1 cellular context compared by ENCODE assay signal in genomic region chr17:43021739-43022512, GRCh38.
TF ChIP-seq lines count a peak whose summit lies in the region.

Gene VAT1, minus strand, starts transcription at chr17:43022385. Its CDS starts 63 bp downstream, at chr17:43022322.

TF ChIP-seq in HepG2, 621 proteins besides CTCF, POLR2A, EP300 and RAD21 (continued from another document and continues in another):
- no peak; the same call in 1 of the 2 replicates for TF ChIP-seq ZNF333 (CRISPR knock-in tag; IDR thresholded peaks at IDR 0.05; ENCODE audit: borderline replicate concordance)
- TF ChIP-seq ZNF101 (CRISPR knock-in tag; IDR thresholded peaks at IDR 0.05; ENCODE audit: borderline replicate concordance, low read depth): 0 out of 2 replicates have a peak, but pooled peaks have one; percentile 78
- no peak for TF ChIP-seq PHF21A (CRISPR knock-in tag; IDR thresholded peaks at IDR 0.05)
- TF ChIP-seq, protein P1, sequence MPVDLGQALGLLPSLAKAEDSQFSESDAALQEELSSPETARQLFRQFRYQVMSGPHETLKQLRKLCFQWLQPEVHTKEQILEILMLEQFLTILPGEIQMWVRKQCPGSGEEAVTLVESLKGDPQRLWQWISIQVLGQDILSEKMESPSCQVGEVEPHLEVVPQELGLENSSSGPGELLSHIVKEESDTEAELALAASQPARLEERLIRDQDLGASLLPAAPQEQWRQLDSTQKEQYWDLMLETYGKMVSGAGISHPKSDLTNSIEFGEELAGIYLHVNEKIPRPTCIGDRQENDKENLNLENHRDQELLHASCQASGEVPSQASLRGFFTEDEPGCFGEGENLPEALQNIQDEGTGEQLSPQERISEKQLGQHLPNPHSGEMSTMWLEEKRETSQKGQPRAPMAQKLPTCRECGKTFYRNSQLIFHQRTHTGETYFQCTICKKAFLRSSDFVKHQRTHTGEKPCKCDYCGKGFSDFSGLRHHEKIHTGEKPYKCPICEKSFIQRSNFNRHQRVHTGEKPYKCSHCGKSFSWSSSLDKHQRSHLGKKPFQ (CRISPR knock-in tag; IDR thresholded peaks at IDR 0.05; ENCODE audit: insufficient replicate concordance): peak; percentile 96
- TF ChIP-seq ZNF136 (CRISPR knock-in tag; IDR thresholded peaks at IDR 0.05; ENCODE audit: low read depth): no peak; the same call in 1 of the 2 replicates
- peak; percentile 68; the same call in 1 of the 2 replicates for TF ChIP-seq NKX3-1 (CRISPR knock-in tag; IDR thresholded peaks at IDR 0.05)
- peak; percentile 71; the same call in 1 of the 2 replicates for TF ChIP-seq MAZ (IDR thresholded peaks at IDR 0.05; ENCODE audit: borderline replicate concordance, low read depth, low read length)
- TF ChIP-seq MAZ (CRISPR knock-in tag; IDR thresholded peaks at IDR 0.05; ENCODE audit: low read depth): peak; percentile 92
- no peak; the same call in 1 of the 2 replicates for TF ChIP-seq CAMTA2 (CRISPR knock-in tag; IDR thresholded peaks at IDR 0.05; ENCODE audit: borderline replicate concordance)
- TF ChIP-seq SNAI1 (CRISPR knock-in tag; IDR thresholded peaks at IDR 0.05; ENCODE audit: borderline replicate concordance): no peak; the same call in 1 of the 2 replicates
- TF ChIP-seq TBX3 (IDR thresholded peaks at IDR 0.05; ENCODE audit: borderline replicate concordance): no peak
- no peak; the same call in 1 of the 2 replicates for TF ChIP-seq PHF20 (CRISPR knock-in tag; IDR thresholded peaks at IDR 0.05)
- TF ChIP-seq ZNF720 (CRISPR knock-in tag; IDR thresholded peaks at IDR 0.05): no peak
- peak; percentile 17; the same call in 1 of the 2 replicates for TF ChIP-seq ARID5B (CRISPR knock-in tag; IDR thresholded peaks at IDR 0.05)
- TF ChIP-seq, protein P2, sequence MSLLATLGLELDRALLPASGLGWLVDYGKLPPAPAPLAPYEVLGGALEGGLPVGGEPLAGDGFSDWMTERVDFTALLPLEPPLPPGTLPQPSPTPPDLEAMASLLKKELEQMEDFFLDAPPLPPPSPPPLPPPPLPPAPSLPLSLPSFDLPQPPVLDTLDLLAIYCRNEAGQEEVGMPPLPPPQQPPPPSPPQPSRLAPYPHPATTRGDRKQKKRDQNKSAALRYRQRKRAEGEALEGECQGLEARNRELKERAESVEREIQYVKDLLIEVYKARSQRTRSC (CRISPR knock-in tag; IDR thresholded peaks at IDR 0.05; ENCODE audit: low read depth): no peak
- no peak for TF ChIP-seq STAT6 (CRISPR knock-in tag; IDR thresholded peaks at IDR 0.05; ENCODE audit: borderline replicate concordance)
- TF ChIP-seq, protein P3, sequence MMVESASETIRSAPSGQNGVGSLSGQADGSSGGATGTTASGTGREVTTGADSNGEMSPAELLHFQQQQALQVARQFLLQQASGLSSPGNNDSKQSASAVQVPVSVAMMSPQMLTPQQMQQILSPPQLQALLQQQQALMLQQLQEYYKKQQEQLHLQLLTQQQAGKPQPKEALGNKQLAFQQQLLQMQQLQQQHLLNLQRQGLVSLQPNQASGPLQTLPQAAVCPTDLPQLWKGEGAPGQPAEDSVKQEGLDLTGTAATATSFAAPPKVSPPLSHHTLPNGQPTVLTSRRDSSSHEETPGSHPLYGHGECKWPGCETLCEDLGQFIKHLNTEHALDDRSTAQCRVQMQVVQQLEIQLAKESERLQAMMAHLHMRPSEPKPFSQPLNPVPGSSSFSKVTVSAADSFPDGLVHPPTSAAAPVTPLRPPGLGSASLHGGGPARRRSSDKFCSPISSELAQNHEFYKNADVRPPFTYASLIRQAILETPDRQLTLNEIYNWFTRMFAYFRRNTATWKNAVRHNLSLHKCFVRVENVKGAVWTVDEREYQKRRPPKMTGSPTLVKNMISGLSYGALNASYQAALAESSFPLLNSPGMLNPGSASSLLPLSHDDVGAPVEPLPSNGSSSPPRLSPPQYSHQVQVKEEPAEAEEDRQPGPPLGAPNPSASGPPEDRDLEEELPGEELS (CRISPR knock-in tag; IDR thresholded peaks at IDR 0.05): peak; percentile 44
- peak; percentile 86; the same call in 1 of the 2 replicates for TF ChIP-seq MYNN (CRISPR knock-in tag; IDR thresholded peaks at IDR 0.05; ENCODE audit: low read depth)
- TF ChIP-seq AHR (CRISPR knock-in tag; IDR thresholded peaks at IDR 0.05): 0 out of 2 replicates have a peak, but pooled peaks have one; percentile 50
- 0 out of 2 replicates have a peak, but pooled peaks have one; percentile 35 for TF ChIP-seq ZNF674 (CRISPR knock-in tag; IDR thresholded peaks at IDR 0.05; ENCODE audit: low read depth)
- no peak for TF ChIP-seq GTF2F1 (IDR thresholded peaks at IDR 0.05; ENCODE audit: low read length)
- TF ChIP-seq, protein P4, sequence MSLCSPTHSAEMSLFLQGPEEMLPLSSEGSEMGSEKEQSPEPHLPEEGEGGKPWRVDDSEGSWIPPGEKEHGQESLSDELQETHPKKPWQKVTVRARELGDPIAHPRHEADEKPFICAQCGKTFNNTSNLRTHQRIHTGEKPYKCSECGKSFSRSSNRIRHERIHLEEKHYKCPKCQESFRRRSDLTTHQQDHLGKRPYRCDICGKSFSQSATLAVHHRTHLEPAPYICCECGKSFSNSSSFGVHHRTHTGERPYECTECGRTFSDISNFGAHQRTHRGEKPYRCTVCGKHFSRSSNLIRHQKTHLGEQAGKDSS (CRISPR knock-in tag; IDR thresholded peaks at IDR 0.05; ENCODE audit: borderline replicate concordance, low read depth): peak; percentile 71; the same call in 1 of the 2 replicates
- no peak for TF ChIP-seq ZNF234 (CRISPR knock-in tag; conservative IDR thresholded peaks at IDR 0.05)
- TF ChIP-seq RARA (CRISPR knock-in tag; IDR thresholded peaks at IDR 0.05): peak; percentile 4; the same call in 1 of the 2 replicates
- 0 out of 2 replicates have a peak, but pooled peaks have one; percentile 41 for TF ChIP-seq ZNF589 (CRISPR knock-in tag; conservative IDR thresholded peaks at IDR 0.05)
- peak; percentile 83 for TF ChIP-seq ZFX (CRISPR knock-in tag; IDR thresholded peaks at IDR 0.05; ENCODE audit: low read depth)
- peak; percentile 90 for TF ChIP-seq NFKB2 (CRISPR knock-in tag; IDR thresholded peaks at IDR 0.05; ENCODE audit: borderline replicate concordance)
- TF ChIP-seq ZNF329 (CRISPR knock-in tag; IDR thresholded peaks at IDR 0.05; ENCODE audit: low read depth): peak; percentile 21; the same call in 1 of the 2 replicates
- peak; percentile 37; the same call in 1 of the 2 replicates for TF ChIP-seq ZNF253 (CRISPR knock-in tag; IDR thresholded peaks at IDR 0.05; ENCODE audit: borderline replicate concordance)
- TF ChIP-seq BHLHE40 (IDR thresholded peaks at IDR 0.05; ENCODE audit: low read length): 0 out of 2 replicates have a peak, but pooled peaks have one; percentile 4
- TF ChIP-seq SOX13 (IDR thresholded peaks at IDR 0.05): no peak
- peak in 1 of 2 experiments; percentile 42; a peak in 2 of 4 replicates for TF ChIP-seq SOX13 (CRISPR knock-in tag; conservative IDR thresholded peaks at IDR 0.05 in 1 of 2, IDR thresholded peaks at IDR 0.05 in 1 of 2)
- TF ChIP-seq ZBTB49 (CRISPR knock-in tag; IDR thresholded peaks at IDR 0.05; ENCODE audit: borderline replicate concordance): no peak
- no peak for TF ChIP-seq ZNF616 (CRISPR knock-in tag; IDR thresholded peaks at IDR 0.05; ENCODE audit: low read depth)
- TF ChIP-seq ZNF292 (CRISPR knock-in tag; IDR thresholded peaks at IDR 0.05; ENCODE audit: borderline replicate concordance, low read depth): no peak; the same call in 1 of the 2 replicates
- TF ChIP-seq, protein P5, sequence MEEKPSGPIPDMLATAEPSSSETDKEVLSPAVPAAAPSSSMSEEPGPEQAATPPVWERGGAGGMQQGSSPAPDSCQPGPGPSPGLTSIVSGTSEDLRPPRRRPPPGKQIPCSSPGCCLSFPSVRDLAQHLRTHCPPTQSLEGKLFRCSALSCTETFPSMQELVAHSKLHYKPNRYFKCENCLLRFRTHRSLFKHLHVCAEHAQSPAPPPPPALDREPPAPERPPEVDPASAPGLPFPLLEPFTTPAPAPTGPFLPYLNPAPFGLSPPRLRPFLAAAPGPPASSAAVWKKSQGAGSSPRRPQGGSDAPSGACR (CRISPR knock-in tag; IDR thresholded peaks at IDR 0.05): no peak
- TF ChIP-seq ONECUT2 (CRISPR knock-in tag; IDR thresholded peaks at IDR 0.05): peak; percentile 31; the same call in 1 of the 2 replicates
- no peak for TF ChIP-seq ZNF337 (CRISPR knock-in tag; IDR thresholded peaks at IDR 0.05; ENCODE audit: borderline replicate concordance, low read depth)
- no peak for TF ChIP-seq SCMH1 (CRISPR knock-in tag; IDR thresholded peaks at IDR 0.05; ENCODE audit: borderline replicate concordance)
- TF ChIP-seq SSRP1 (CRISPR knock-in tag; IDR thresholded peaks at IDR 0.05): no peak
- peak; percentile 93 for TF ChIP-seq ZGPAT (CRISPR knock-in tag; IDR thresholded peaks at IDR 0.05)
- TF ChIP-seq ZNF816 (CRISPR knock-in tag; IDR thresholded peaks at IDR 0.05; ENCODE audit: borderline replicate concordance): peak; percentile 66; the same call in 1 of the 2 replicates
- TF ChIP-seq, protein P6, sequence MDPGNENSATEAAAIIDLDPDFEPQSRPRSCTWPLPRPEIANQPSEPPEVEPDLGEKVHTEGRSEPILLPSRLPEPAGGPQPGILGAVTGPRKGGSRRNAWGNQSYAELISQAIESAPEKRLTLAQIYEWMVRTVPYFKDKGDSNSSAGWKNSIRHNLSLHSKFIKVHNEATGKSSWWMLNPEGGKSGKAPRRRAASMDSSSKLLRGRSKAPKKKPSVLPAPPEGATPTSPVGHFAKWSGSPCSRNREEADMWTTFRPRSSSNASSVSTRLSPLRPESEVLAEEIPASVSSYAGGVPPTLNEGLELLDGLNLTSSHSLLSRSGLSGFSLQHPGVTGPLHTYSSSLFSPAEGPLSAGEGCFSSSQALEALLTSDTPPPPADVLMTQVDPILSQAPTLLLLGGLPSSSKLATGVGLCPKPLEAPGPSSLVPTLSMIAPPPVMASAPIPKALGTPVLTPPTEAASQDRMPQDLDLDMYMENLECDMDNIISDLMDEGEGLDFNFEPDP (CRISPR knock-in tag; conservative IDR thresholded peaks at IDR 0.05): peak; percentile 98; the same call in 1 of the 2 replicates
- TF ChIP-seq ZNF775 (CRISPR knock-in tag; IDR thresholded peaks at IDR 0.05; ENCODE audit: borderline replicate concordance): 0 out of 2 replicates have a peak, but pooled peaks have one; percentile 36
